In genomic region chr3:143918848-143919247, GRCh38 we compare ENCODE assay signal across 25 cellular contexts.
"Had no signal": no experiment of that assay in that cellular context is flagged by ENCODE, and none has a peak within 500 bp of the region (broad histone marks: within the 10 kb centered on the region; RNA-seq: fewer than 3 reads in every experiment).

No MANE protein-coding gene starts in this region.

- H3K4me3 Mint-ChIP-seq: activated CD8-positive, alpha-beta T cell treated with anti-CD3 and anti-CD28 coated beads, Interleukin-2, amount 10 ng/mL, durations not matched to agents 7 days and 5 days; activated naive CD8-positive, alpha-beta T cell treated with anti-CD3 and anti-CD28 coated beads, Interleukin-2, amount 10 ng/mL, durations not matched to agents 7 days and 5 days had no signal

- H3K27ac Mint-ChIP-seq: activated CD8-positive, alpha-beta T cell treated with anti-CD3 and anti-CD28 coated beads, Interleukin-2, amount 10 ng/mL, durations not matched to agents 7 days and 5 days; activated naive CD8-positive, alpha-beta T cell treated with anti-CD3 and anti-CD28 coated beads, Interleukin-2, amount 10 ng/mL, durations not matched to agents 7 days and 5 days had no signal

- H3K36me3 Mint-ChIP-seq: activated naive CD8-positive, alpha-beta T cell treated with anti-CD3 and anti-CD28 coated beads, Interleukin-2, amount 10 ng/mL, durations not matched to agents 7 days and 5 days had no signal

- ATAC-seq: activated CD8-positive, alpha-beta T cell treated with anti-CD3 and anti-CD28 coated beads, Interleukin-2, amount 10 ng/mL, durations not matched to agents 7 days and 5 days; Panc1 had no signal

- H3K27ac ChIP-seq: adrenal gland, SJCRH30, VCaP had no signal

- DNase-seq: activated CD4-positive, alpha-beta T cell treated with anti-CD3 and anti-CD28 coated beads for 4 hours; activated CD4-positive, alpha-beta T cell treated with anti-CD3 and anti-CD28 coated beads, Interleukin-2, amount 50 U/mL, for 4 hours; activated CD8-positive, alpha-beta memory T cell treated with anti-CD3 and anti-CD28 coated beads, Interleukin-2, amount 50 U/mL, for 48 hours; activated CD8-positive, alpha-beta T cell treated with anti-CD3 and anti-CD28 coated beads, Interleukin-2, amount 10 ng/mL, durations not matched to agents 7 days and 5 days; activated naive CD4-positive, alpha-beta T cell treated with anti-CD3 and anti-CD28 coated beads, Interleukin-2, amount 50 U/mL, for 16 hours; activated naive CD8-positive, alpha-beta T cell treated with anti-CD3 and anti-CD28 coated beads, Interleukin-2, amount 10 ng/mL, durations not matched to agents 7 days and 5 days; activated T-cell treated with anti-CD3 and anti-CD28 coated beads, Interleukin-2, amount 50 U/mL, for 1 hour; adrenal gland; anterior cingulate cortex; KBM-7; NCI-H1048; NCI-H1417; NCI-H1930; NCI-H2107; NCI-H510A treated with DMSO at 0.1 percent for 48 hours; NCI-H69; NK-92 treated with Interleukin-12 subunit alpha and Interleukin-12 subunit beta, amount 100 ng/mL, for 24 hours; OCI-M1; Right ventricle myocardium superior; RPMI8226; SJCRH30; SK-N-SH; T-helper 1 cell had no signal
